In the genomic region with DNA sequence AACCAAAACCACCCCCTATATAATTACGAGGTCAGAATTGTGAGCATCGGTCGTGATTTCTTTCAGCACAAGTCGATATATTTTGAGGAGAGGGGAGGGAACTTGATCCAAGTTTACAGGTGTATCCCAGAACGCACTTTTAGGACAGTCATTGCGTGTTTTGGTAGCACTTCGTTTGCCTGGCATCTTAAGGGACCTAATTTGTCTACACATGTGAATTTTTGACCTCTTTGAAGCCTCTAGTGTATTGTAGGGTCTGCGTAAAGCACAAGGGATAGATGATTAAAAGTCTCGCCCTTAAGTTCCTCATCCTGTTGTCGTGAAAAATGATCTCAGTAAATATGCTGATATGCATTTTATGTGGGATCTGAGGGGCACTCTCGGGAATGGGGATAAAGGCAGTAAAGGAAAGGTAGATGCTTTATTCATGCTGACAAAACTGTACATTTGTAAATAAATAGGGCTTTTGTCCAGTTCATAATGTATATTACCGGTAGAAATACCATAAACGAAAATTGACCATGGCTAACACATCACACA, we compare ENCODE assay signal across 8 cellular contexts. TPM values are rescaled to one million over a fixed set of nuclear protein-coding genes. Genes with fewer than 3 reads are reported as not detected.
DNase-seq lines count a peak whose midpoint lies in the region; ATAC-seq and TF ChIP-seq lines count a peak whose summit lies in the region.

No MANE protein-coding gene starts in this region.

- peak overlapping the region; percentile 81 for H3K9ac ChIP-seq in SK-N-SH
- H3K9ac ChIP-seq in iPS-20b (ENCODE audit: low read depth, low read length) = peak overlapping the region; percentile 88; the same call in 1 of the 2 replicates
- H3K9ac ChIP-seq in subcutaneous abdominal adipose tissue (ENCODE audit: low read length in 5 of 5) = peak overlapping the region; percentile 16 to 94 (median 79)

- ATAC-seq in SK-N-SH treated with all-trans-retinoic acid at 6 μM for 48 hours = no peak
- no peak for ATAC-seq in activated T-cell treated with anti-CD3 and anti-CD28 coated beads, Interleukin-2, amount 50 U/mL, for 72 hours (replicated peaks in 1 of 2)
- ATAC-seq in HG03460 (IDR thresholded peaks at IDR 0.05; ENCODE audit: unreplicated experiment) = no peak

- no peak for TF ChIP-seq RAD21 in SK-N-SH (IDR thresholded peaks at IDR 0.05; ENCODE audit: low read length)

- WGBS in SK-N-SH (ENCODE audit: low lambda C conversion rate) = 62% methylated on average over 13 of the region's 13 CpGs

- H3K4me1 ChIP-seq in SK-N-SH (ENCODE audit: control insufficient read depth in 1 of 2, insufficient read depth in 2 of 2, low read depth in 1 of 2, low read length in 1 of 2) (peaks cover 10 to 20% of the 10 kb centered on the region in 2 experiments; a peak in 3 of 4 replicates), iPS-20b (ENCODE audit: insufficient read depth, low read length) (no peaks in the 10 kb centered on the region), subcutaneous abdominal adipose tissue (ENCODE audit: control insufficient read depth in 5 of 5, insufficient read depth in 5 of 5, low read length in 5 of 5) (peaks cover 0 to 19% (median 13%) of the 10 kb centered on the region in 5 donors)

- H3K36me3 Mint-ChIP-seq in activated T-cell treated with anti-CD3 and anti-CD28 coated beads, Interleukin-2, amount 50 U/mL, for 72 hours (ENCODE audit: insufficient read depth in 2 of 2) = no peaks in the 10 kb centered on the region

- TF ChIP-seq CTCF in SK-N-SH (IDR thresholded peaks at IDR 0.05) = no peak

- CTCF ChIA-PET in SK-N-SH (lab: Yijun Ruan, JAX) = interaction anchor here (0.8 to 1.3 kb wide), 4 partner anchors 15 to 602 kb away, joined by 3 to 4 read pairs (median 3); no protein-coding TSS in a partner anchor

- peak overlapping the region; percentile 91 for H3K4me2 ChIP-seq in SK-N-SH

- H3K27ac Mint-ChIP-seq in activated T-cell treated with anti-CD3 and anti-CD28 coated beads, Interleukin-2, amount 50 U/mL, for 72 hours = peak overlapping the region; percentile 73

- H3K79me2 ChIP-seq in SK-N-SH (ENCODE audit: insufficient read depth) = peaks cover 12% of the 10 kb centered on the region

- H3K4me1 Mint-ChIP-seq in activated T-cell treated with anti-CD3 and anti-CD28 coated beads, Interleukin-2, amount 50 U/mL, for 72 hours (ENCODE audit: low read depth) = peaks cover 22% of the 10 kb centered on the region

- POLR2A ChIA-PET in SK-N-SH (lab: Yijun Ruan, JAX) = no interaction called here

- no peak for DNase-seq in SK-N-SH
- no peak for DNase-seq in activated T-cell treated with anti-CD3 and anti-CD28 coated beads, Interleukin-2, amount 50 U/mL, for 72 hours
- DNase-seq in AML-193 (lab: John Stamatoyannopoulos, UW) = no peak
- DNase-seq in ecto neural progenitor cell (ENCODE audit: low spot score) = no peak

- no peaks in the 10 kb centered on the region for H3K9me2 ChIP-seq in SK-N-SH

- H3K27me3 ChIP-seq in SK-N-SH (ENCODE audit: insufficient read depth) (no peaks in the 10 kb centered on the region), iPS-20b (ENCODE audit: insufficient read depth, low read length) (no peaks in the 10 kb centered on the region), subcutaneous abdominal adipose tissue (ENCODE audit: control insufficient read depth in 5 of 5, insufficient read depth in 4 of 5, low read length in 5 of 5) (no peaks in the 10 kb centered on the region)

- peak overlapping the region; percentile 91 to 96 for H3K4me3 Mint-ChIP-seq in activated T-cell treated with anti-CD3 and anti-CD28 coated beads, Interleukin-2, amount 50 U/mL, for 72 hours

- no peak for TF ChIP-seq EP300 in SK-N-SH (IDR thresholded peaks at IDR 0.05; ENCODE audit: borderline replicate concordance in 1 of 2, low read depth in 1 of 2, low read length in 1 of 2)

- no peaks in the 10 kb centered on the region for H4K20me1 ChIP-seq in SK-N-SH (ENCODE audit: insufficient read depth)

- no peaks in the 10 kb centered on the region for H3K9me3 Mint-ChIP-seq in activated T-cell treated with anti-CD3 and anti-CD28 coated beads, Interleukin-2, amount 50 U/mL, for 72 hours

- peak overlapping the region; percentile 82 to 94 for H3K4me3 ChIP-seq in SK-N-SH (ENCODE audit: low read depth in 2 of 2, low read length in 1 of 2)
- H3K4me3 ChIP-seq in iPS-20b (ENCODE audit: low read length) = peak overlapping the region; percentile 75
- H3K4me3 ChIP-seq in subcutaneous abdominal adipose tissue (ENCODE audit: low read depth in 1 of 5, low read length in 5 of 5) = peak overlapping the region; percentile 83 to 92 (median 89)

- H3K27ac ChIP-seq in SK-N-SH (ENCODE audit: low read depth in 2 of 2, low read length in 1 of 2) = peak overlapping the region; percentile 43 to 71; a peak in 3 of 4 replicates
- peak overlapping the region; percentile 50 for H3K27ac ChIP-seq in iPS-20b (ENCODE audit: low read length)
- no peak overlapping the region for H3K27ac ChIP-seq in subcutaneous abdominal adipose tissue (ENCODE audit: low read depth, low read length)

- H2AFZ ChIP-seq in SK-N-SH (ENCODE audit: low read depth) = peak overlapping the region; percentile 96

- no peaks in the 10 kb centered on the region for H3F3A ChIP-seq in SK-N-SH (replicated peaks; ENCODE audit: insufficient read depth)

- H3K36me3 ChIP-seq in SK-N-SH (replicated peaks in 1 of 2; ENCODE audit: control insufficient read depth in 1 of 2, insufficient read depth in 2 of 2, low read length in 1 of 2) (no peaks in the 10 kb centered on the region), iPS-20b (ENCODE audit: insufficient read depth, low read depth, low read length) (peaks cover 18% of the 10 kb centered on the region), subcutaneous abdominal adipose tissue (ENCODE audit: control insufficient read depth in 5 of 5, insufficient read depth in 5 of 5, low read length in 5 of 5) (peaks cover 5 to 12% (median 11%) of the 10 kb centered on the region in 5 donors)

- peaks cover under 1% of the 10 kb centered on the region for H3K27me3 Mint-ChIP-seq in activated T-cell treated with anti-CD3 and anti-CD28 coated beads, Interleukin-2, amount 50 U/mL, for 72 hours (ENCODE audit: low read depth)

- H3K9me3 ChIP-seq in SK-N-SH = no peaks in the 10 kb centered on the region
- H3K9me3 ChIP-seq in iPS-20b (ENCODE audit: insufficient read depth, low read depth, low read length) = no peaks in the 10 kb centered on the region
- no peaks in the 10 kb centered on the region for H3K9me3 ChIP-seq in subcutaneous abdominal adipose tissue (ENCODE audit: control insufficient read depth in 5 of 5, low read length in 5 of 5)

TF ChIP-seq in SK-N-SH, 30 proteins besides CTCF, POLR2A, EP300 and RAD21 (continues in another document):
- TF ChIP-seq, protein P1, sequence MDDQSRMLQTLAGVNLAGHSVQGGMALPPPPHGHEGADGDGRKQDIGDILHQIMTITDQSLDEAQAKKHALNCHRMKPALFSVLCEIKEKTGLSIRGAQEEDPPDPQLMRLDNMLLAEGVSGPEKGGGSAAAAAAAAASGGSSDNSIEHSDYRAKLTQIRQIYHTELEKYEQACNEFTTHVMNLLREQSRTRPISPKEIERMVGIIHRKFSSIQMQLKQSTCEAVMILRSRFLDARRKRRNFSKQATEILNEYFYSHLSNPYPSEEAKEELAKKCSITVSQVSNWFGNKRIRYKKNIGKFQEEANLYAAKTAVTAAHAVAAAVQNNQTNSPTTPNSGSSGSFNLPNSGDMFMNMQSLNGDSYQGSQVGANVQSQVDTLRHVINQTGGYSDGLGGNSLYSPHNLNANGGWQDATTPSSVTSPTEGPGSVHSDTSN (IDR thresholded peaks at IDR 0.05) = no peak
- TF ChIP-seq SMC3 (IDR thresholded peaks at IDR 0.05; ENCODE audit: low read depth, low read length) (no peak), POLR2AphosphoS5 (IDR thresholded peaks at IDR 0.05; ENCODE audit: low read depth, low read length) (no peak), EZH2phosphoT487 (IDR thresholded peaks at IDR 0.05; ENCODE audit: borderline replicate concordance, low read depth) (no peak), MXI1 (IDR thresholded peaks at IDR 0.05; ENCODE audit: low read depth, low read length) (no peak), RFX5 (IDR thresholded peaks at IDR 0.05; ENCODE audit: low read length) (no peak), JUND (IDR thresholded peaks at IDR 0.05) (no peak), GABPA (IDR thresholded peaks at IDR 0.05; ENCODE audit: low read depth) (no peak), MEF2A (IDR thresholded peaks at IDR 0.05; ENCODE audit: borderline replicate concordance, low read depth) (no peak)
- TF ChIP-seq, protein P2, sequence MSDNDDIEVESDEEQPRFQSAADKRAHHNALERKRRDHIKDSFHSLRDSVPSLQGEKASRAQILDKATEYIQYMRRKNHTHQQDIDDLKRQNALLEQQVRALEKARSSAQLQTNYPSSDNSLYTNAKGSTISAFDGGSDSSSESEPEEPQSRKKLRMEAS (IDR thresholded peaks at IDR 0.05; ENCODE audit: low read depth) = no peak

TF ChIP-seq in SK-N-SH treated with all-trans-retinoic acid at 6 μM for 48 hours, 23 proteins besides CTCF, POLR2A, EP300 and RAD21:
- TF ChIP-seq ZNF8 (CRISPR knock-in tag; IDR thresholded peaks at IDR 0.05) = no peak
- TF ChIP-seq ARNTL (CRISPR knock-in tag; IDR thresholded peaks at IDR 0.05; ENCODE audit: borderline replicate concordance, low read depth) = no peak
- TF ChIP-seq CSDC2 (CRISPR knock-in tag; IDR thresholded peaks at IDR 0.05) = no peak

RNA-seq across cellular contexts. Expression of a gene that starts 0.6 kb away (rescaled TPM):
- 5.7 and 6.7 TPM in 2 replicates for polyA plus RNA-seq in SK-N-SH (2012; rRNA removed)
- 7.5 and 9.5 TPM in 2 replicates for polyA plus RNA-seq in SK-N-SH (2012; cell fraction: cytosol; rRNA removed)
- polyA plus RNA-seq in SK-N-SH (2012; cell fraction: nucleus; rRNA removed) = 3.0 and 4.8 TPM in 2 replicates
- 10 to 100 TPM; 16.0 to 20.2 TPM for total RNA-seq in activated T-cell treated with anti-CD3 and anti-CD28 coated beads, Interleukin-2, amount 50 U/mL, for 72 hours
